Comparison of ENCODE assay signal across 9 cellular contexts in genomic region chr7:27641576-27642230, GRCh38. TPM values are rescaled to one million over a fixed set of nuclear protein-coding genes. Genes with fewer than 3 reads are reported as not detected.
DNase-seq lines count a peak whose midpoint lies in the region; ATAC-seq and TF ChIP-seq lines count a peak whose summit lies in the region.
"Had no signal": no experiment of that assay in that cellular context is flagged by ENCODE, and none has a peak within 500 bp of the region (broad histone marks: within the 10 kb centered on the region; RNA-seq: fewer than 3 reads in every experiment).

No MANE protein-coding gene starts in this region.

- TF ChIP-seq CTCF in coronary artery (IDR thresholded peaks at IDR 0.05), result no peak
- no peak for TF ChIP-seq CTCF in osteocyte (IDR thresholded peaks at IDR 0.05)

- ATAC-seq in GM18907 (IDR thresholded peaks at IDR 0.05; ENCODE audit: unreplicated experiment), result peak; percentile 87
- ATAC-seq in HG03159 (IDR thresholded peaks at IDR 0.05; ENCODE audit: unreplicated experiment), result peak; percentile 72

- peak overlapping the region; percentile 47 for H3K4me3 Mint-ChIP-seq in osteocyte (ENCODE audit: unreplicated experiment)
- H3K4me3 Mint-ChIP-seq: nephron progenitor cell had no signal

- DNase-seq in coronary artery (ENCODE audit: low spot score) (no peak), osteocyte (ENCODE audit: extremely low spot score, unreplicated experiment) (no peak), medulla oblongata (ENCODE audit: extremely low spot score) (no peak), NAMALWA (ENCODE audit: low spot score) (no peak)
- no peak for DNase-seq in activated CD4-positive, alpha-beta T cell treated with anti-CD3 and anti-CD28 coated beads for 4 hours
- DNase-seq in activated naive CD4-positive, alpha-beta T cell treated with anti-CD3 and anti-CD28 coated beads, Interleukin-2, amount 50 U/mL, for 16 hours, result no peak
- DNase-seq: nephron progenitor cell had no signal

- no peak overlapping the region for H3K27ac ChIP-seq in coronary artery

- no peaks in the 10 kb centered on the region for H3K27me3 Mint-ChIP-seq in osteocyte (ENCODE audit: unreplicated experiment)

- peaks cover 12% of the 10 kb centered on the region for H3K36me3 Mint-ChIP-seq in osteocyte (ENCODE audit: unreplicated experiment)

- H3K9me3 Mint-ChIP-seq in osteocyte (ENCODE audit: unreplicated experiment), result no peaks in the 10 kb centered on the region

- H3K27ac Mint-ChIP-seq in osteocyte (ENCODE audit: unreplicated experiment), result peak overlapping the region; percentile 86

- peaks cover 60% of the 10 kb centered on the region for H3K4me1 Mint-ChIP-seq in osteocyte (ENCODE audit: unreplicated experiment)

- peak overlapping the region; percentile 17 for H3K4me3 ChIP-seq in coronary artery

RNA-seq across cellular contexts. Expression of gene HIBADH, which starts 21.0 kb away (rescaled TPM):
- 31.9 and 34.4 TPM in 2 replicates for total RNA-seq in osteocyte
